In the genomic region with DNA sequence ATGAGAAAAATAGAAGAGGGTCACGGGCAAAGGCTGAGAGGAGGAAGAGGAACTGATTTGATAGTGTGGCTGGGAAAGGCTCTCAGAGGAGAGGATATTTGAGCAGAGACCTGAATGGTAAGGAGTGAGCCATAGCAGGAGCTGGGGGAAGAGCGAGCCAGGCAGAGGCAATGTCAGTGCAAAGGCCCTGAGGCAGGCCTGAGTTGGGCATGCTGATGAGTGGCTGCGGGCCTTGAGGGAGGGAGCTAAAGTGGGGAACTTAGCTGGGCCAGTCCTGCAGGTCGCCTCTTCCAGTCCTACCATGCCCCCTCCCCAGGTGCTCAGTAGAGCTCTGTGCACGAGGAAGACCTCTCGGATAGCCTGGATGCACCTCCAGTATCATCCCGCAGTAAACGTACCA, we compare ENCODE assay signal across 35 cellular contexts. TPM values are rescaled to one million over a fixed set of nuclear protein-coding genes. Genes with fewer than 3 reads are reported as not detected.
"Had no signal": no experiment of that assay in that cellular context is flagged by ENCODE, and none has a peak within 500 bp of the region (broad histone marks: within the 10 kb centered on the region; RNA-seq: fewer than 3 reads in every experiment).

No MANE protein-coding gene starts in this region.

- H3K4me1 Mint-ChIP-seq: activated CD4-positive, alpha-beta memory T cell treated with anti-CD3 and anti-CD28 coated beads, Interleukin-2, amount 10 ng/mL, durations not matched to agents 7 days and 5 days; activated CD4-positive, alpha-beta T cell treated with anti-CD3 and anti-CD28 coated beads, Interleukin-2, amount 10 ng/mL, durations not matched to agents 7 days and 5 days; activated T-helper 17 cell treated with anti-CD3 and anti-CD28 coated beads, Interleukin-2, amount 50 U/mL, for 72 hours; T-cell had no signal

- H3K36me3 Mint-ChIP-seq: activated naive CD8-positive, alpha-beta T cell; T-cell had no signal

- H3K27ac ChIP-seq: body of pancreas, esophagus muscularis mucosa, foreskin keratinocyte, gastrocnemius medialis, WERI-Rb-1 had no signal

- H3K27ac Mint-ChIP-seq: activated CD4-positive, alpha-beta memory T cell treated with anti-CD3 and anti-CD28 coated beads, Interleukin-2, amount 10 ng/mL, durations not matched to agents 7 days and 5 days; activated CD4-positive, alpha-beta T cell treated with anti-CD3 and anti-CD28 coated beads, Interleukin-2, amount 10 ng/mL, durations not matched to agents 7 days and 5 days; activated naive CD8-positive, alpha-beta T cell; activated T-cell treated with anti-CD3 and anti-CD28 coated beads, Interleukin-2, amount 50 U/mL, for 24 hours; activated T-helper 17 cell treated with anti-CD3 and anti-CD28 coated beads, Interleukin-2, amount 50 U/mL, for 72 hours; effector memory CD8-positive, alpha-beta T cell; T-cell; T-helper 1 cell treated with Interleukin-12 subunit alpha and Interleukin-12 subunit beta and Interleukin-4 antibody, amounts not matched to agents 30 μg/mL and 1 μg/mL, for 36 hours; T-helper 2 cell treated with Interferon-gamma antibody and Interleukin-4, amounts not matched to agents 5 μg/mL and 100 μg/mL, for 36 hours had no signal

- H3K36me3 ChIP-seq: esophagus muscularis mucosa, gastrocnemius medialis, WERI-Rb-1 had no signal

- H3K27me3 Mint-ChIP-seq: activated CD4-positive, alpha-beta T cell treated with anti-CD3 and anti-CD28 coated beads, Interleukin-2, amount 10 ng/mL, durations not matched to agents 7 days and 5 days; activated T-cell treated with anti-CD3 and anti-CD28 coated beads, Interleukin-2, amount 50 U/mL, for 24 hours had no signal

- H3K4me3 ChIP-seq: body of pancreas, esophagus muscularis mucosa, gastrocnemius medialis had no signal

- FAIRE-seq: colon had no signal

- H3K9me3 Mint-ChIP-seq: activated CD4-positive, alpha-beta memory T cell treated with anti-CD3 and anti-CD28 coated beads, Interleukin-2, amount 10 ng/mL, durations not matched to agents 7 days and 5 days; activated CD4-positive, alpha-beta T cell treated with anti-CD3 and anti-CD28 coated beads, Interleukin-2, amount 10 ng/mL, durations not matched to agents 7 days and 5 days; activated T-cell treated with anti-CD3 and anti-CD28 coated beads, Interleukin-2, amount 50 U/mL, for 24 hours; T-helper 2 cell treated with Interferon-gamma antibody and Interleukin-4, amounts not matched to agents 5 μg/mL and 100 μg/mL, for 36 hours had no signal

- H3K4me3 Mint-ChIP-seq: activated CD4-positive, alpha-beta memory T cell treated with anti-CD3 and anti-CD28 coated beads, Interleukin-2, amount 10 ng/mL, durations not matched to agents 7 days and 5 days; activated CD4-positive, alpha-beta T cell treated with anti-CD3 and anti-CD28 coated beads, Interleukin-2, amount 10 ng/mL, durations not matched to agents 7 days and 5 days; activated naive CD8-positive, alpha-beta T cell; activated T-cell treated with anti-CD3 and anti-CD28 coated beads, Interleukin-2, amount 50 U/mL, for 24 hours; activated T-helper 17 cell treated with anti-CD3 and anti-CD28 coated beads, Interleukin-2, amount 50 U/mL, for 72 hours; effector memory CD8-positive, alpha-beta T cell; T-cell; T-helper 1 cell treated with Interleukin-12 subunit alpha and Interleukin-12 subunit beta and Interleukin-4 antibody, amounts not matched to agents 30 μg/mL and 1 μg/mL, for 36 hours; T-helper 2 cell treated with Interferon-gamma antibody and Interleukin-4, amounts not matched to agents 5 μg/mL and 100 μg/mL, for 36 hours had no signal

- H3K27me3 ChIP-seq: body of pancreas, esophagus muscularis mucosa, foreskin keratinocyte had no signal

- DNase-seq: activated CD4-positive, alpha-beta memory T cell treated with anti-CD3 and anti-CD28 coated beads, Interleukin-2, amount 10 ng/mL, durations not matched to agents 7 days and 5 days; activated CD4-positive, alpha-beta T cell treated with anti-CD3 and anti-CD28 coated beads for 1 hour; activated CD4-positive, alpha-beta T cell treated with anti-CD3 and anti-CD28 coated beads for 4 hours; activated CD4-positive, alpha-beta T cell treated with anti-CD3 and anti-CD28 coated beads, Interleukin-2, amount 10 ng/mL, durations not matched to agents 7 days and 5 days; activated CD4-positive, alpha-beta T cell treated with anti-CD3 and anti-CD28 coated beads, Interleukin-2, amount 50 U/mL, for 4 hours; activated CD4-positive, CD25-positive, alpha-beta regulatory T cell; activated CD8-positive, alpha-beta memory T cell treated with anti-CD3 and anti-CD28 coated beads, Interleukin-2, amount 50 U/mL, for 48 hours; activated effector memory CD4-positive, alpha-beta T cell treated with Interleukin-2 at 50 U/mL for 16 hours; activated gamma-delta T cell treated with Interleukin-2 at 50 U/mL for 16 hours; activated naive CD4-positive, alpha-beta T cell treated with anti-CD3 and anti-CD28 coated beads, Interleukin-2, amount 50 U/mL, for 16 hours; activated naive CD4-positive, alpha-beta T cell treated with Interleukin-2 at 50 U/mL for 16 hours; activated T-cell treated with anti-CD3 and anti-CD28 coated beads for 4 hours; activated T-cell treated with anti-CD3 and anti-CD28 coated beads, Interleukin-2, amount 50 U/mL, for 24 hours; amygdala; aorta; body of pancreas; caudate nucleus; cortex of kidney; dermis blood vessel endothelial cell; effector CD4-positive, alpha-beta T cell; effector memory CD8-positive, alpha-beta T cell; erythroblast; foreskin keratinocyte; gastrocnemius medialis; glutamatergic neuron; SW 1271; T-cell; T1000; WERI-Rb-1 had no signal

- H3K9me3 ChIP-seq: body of pancreas, esophagus muscularis mucosa, gastrocnemius medialis had no signal

- H3K4me1 ChIP-seq: body of pancreas, esophagus muscularis mucosa, foreskin keratinocyte, gastrocnemius medialis had no signal

- ATAC-seq: activated T-helper 17 cell treated with anti-CD3 and anti-CD28 coated beads, Interleukin-2, amount 50 U/mL, for 72 hours; body of pancreas; effector memory CD8-positive, alpha-beta T cell; foreskin keratinocyte; gastrocnemius medialis; T-cell had no signal

RNA-seq across cellular contexts. Expression of gene FGFR2, which starts 55.4 kb away (rescaled TPM):
- total RNA-seq: activated CD4-positive, alpha-beta T cell treated with anti-CD3 and anti-CD28 coated beads, Interleukin-2, amount 10 ng/mL, durations not matched to agents 7 days and 5 days; activated T-helper 17 cell treated with anti-CD3 and anti-CD28 coated beads, Interleukin-2, amount 50 U/mL, for 72 hours had no signal
